In the genomic region with DNA sequence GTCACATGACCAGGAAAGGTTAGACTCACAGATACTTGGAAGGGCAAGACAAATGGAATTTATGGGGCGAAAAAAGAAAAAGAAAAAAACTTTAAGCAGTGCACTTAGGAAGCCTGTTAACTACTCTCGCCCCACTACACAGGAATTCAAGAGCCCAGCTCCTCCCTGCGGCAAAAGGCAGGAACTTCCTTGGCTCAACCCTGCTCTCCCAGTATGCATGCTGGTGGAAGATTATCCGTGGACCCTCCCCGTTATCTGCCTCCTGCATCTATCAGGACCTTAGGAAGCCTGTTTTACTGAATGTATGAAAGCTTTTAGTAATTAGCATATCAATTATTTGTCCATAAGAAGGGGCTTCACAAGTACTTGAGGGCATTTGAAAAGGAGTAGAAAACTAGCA, we compare ENCODE assay signal across 18 cellular contexts. TPM values are rescaled to one million over a fixed set of nuclear protein-coding genes. Genes with fewer than 3 reads are reported as not detected.
DNase-seq lines count a peak whose midpoint lies in the region; TF ChIP-seq lines count a peak whose summit lies in the region.
"Had no signal": no experiment of that assay in that cellular context is flagged by ENCODE, and none has a peak within 500 bp of the region (broad histone marks: within the 10 kb centered on the region; RNA-seq: fewer than 3 reads in every experiment).

No MANE protein-coding gene starts in this region.

- H3K4me1 ChIP-seq in HAP-1, result peaks cover 47% of the 10 kb centered on the region
- no peaks in the 10 kb centered on the region for H3K4me1 ChIP-seq in CD8-positive, alpha-beta memory T cell (ENCODE audit: insufficient read depth, low read length)

- peak; percentile 82 to 92 for DNase-seq in HAP-1 (ENCODE audit: low spot score in 2 of 2)
- DNase-seq in chondrocyte (ENCODE audit: low spot score), result no peak
- DNase-seq in islet precursor cell, result peak; percentile 89
- no peak for DNase-seq in retinal pigment epithelial cell (ENCODE audit: low read depth)
- DNase-seq in CD8-positive, alpha-beta memory T cell, result no peak
- DNase-seq in NCI-H1092 (lab: John Stamatoyannopoulos, UW), result no peak
- no peak for DNase-seq in SKM-1 treated with dmso at 0.1 percent for 144 hours (lab: John Stamatoyannopoulos, UW; ENCODE audit: unreplicated experiment)
- DNase-seq: activated CD4-positive, alpha-beta memory T cell treated with anti-CD3 and anti-CD28 coated beads, Interleukin-2, amount 10 ng/mL, durations not matched to agents 7 days and 5 days; activated naive CD8-positive, alpha-beta T cell treated with anti-CD3 and anti-CD28 coated beads, Interleukin-2, amount 10 ng/mL, durations not matched to agents 7 days and 5 days; activated T-cell treated with anti-CD3 and anti-CD28 coated beads, Interleukin-2, amount 50 U/mL, for 72 hours; cerebellar nuclear complex; DMS79; NCI-H1694; NCI-H510A treated with DMSO at 0.1 percent for 48 hours; SW 1271 had no signal

- in situ Hi-C loops in HAP-1 (cut with MboI; ENCODE audit: low sequenced_read_pairs), result no loop called here

- H3K36me3 ChIP-seq in HAP-1 (replicated peaks), result no peaks in the 10 kb centered on the region
- H3K36me3 ChIP-seq in CD8-positive, alpha-beta memory T cell (ENCODE audit: insufficient read depth, low read length), result no peaks in the 10 kb centered on the region

- no peaks in the 10 kb centered on the region for H3K27me3 ChIP-seq in HAP-1 (ENCODE audit: low read depth)
- H3K27me3 ChIP-seq in CD8-positive, alpha-beta memory T cell (ENCODE audit: insufficient read depth, low read length, poor library complexity, severe bottlenecking), result no peaks in the 10 kb centered on the region

- TF ChIP-seq CTCF in chondrocyte (IDR thresholded peaks at IDR 0.05) (peak; percentile 43), retinal pigment epithelial cell (conservative IDR thresholded peaks at IDR 0.05; ENCODE audit: low read depth, low read length) (peak; percentile 43)

- no peaks in the 10 kb centered on the region for H3K27me3 Mint-ChIP-seq in chondrocyte (ENCODE audit: low read depth)
- H3K27me3 Mint-ChIP-seq in CD8-positive, alpha-beta memory T cell, result peaks cover 0 to 5% of the 10 kb centered on the region in 2 donors
- H3K27me3 Mint-ChIP-seq: activated CD4-positive, alpha-beta memory T cell treated with anti-CD3 and anti-CD28 coated beads, Interleukin-2, amount 10 ng/mL, durations not matched to agents 7 days and 5 days; activated naive CD8-positive, alpha-beta T cell treated with anti-CD3 and anti-CD28 coated beads, Interleukin-2, amount 10 ng/mL, durations not matched to agents 7 days and 5 days had no signal

- no peaks in the 10 kb centered on the region for H3K36me3 Mint-ChIP-seq in chondrocyte (ENCODE audit: low read depth)
- peaks cover 0 to 2% (median 0%) of the 10 kb centered on the region in 3 donors for H3K36me3 Mint-ChIP-seq in CD8-positive, alpha-beta memory T cell
- H3K36me3 Mint-ChIP-seq: CD14-positive monocyte had no signal

- H3K4me3 ChIP-seq in HAP-1 (no peak overlapping the region), retinal pigment epithelial cell (ENCODE audit: low read length) (no peak overlapping the region)
- H3K4me3 ChIP-seq in CD8-positive, alpha-beta memory T cell (ENCODE audit: low read length), result no peak overlapping the region

- no peaks in the 10 kb centered on the region for H3K4me1 Mint-ChIP-seq in chondrocyte (ENCODE audit: low read depth)
- H3K4me1 Mint-ChIP-seq in CD8-positive, alpha-beta memory T cell, result peaks cover 0 to 5% (median 2%) of the 10 kb centered on the region in 3 donors
- H3K4me1 Mint-ChIP-seq: activated CD4-positive, alpha-beta memory T cell treated with anti-CD3 and anti-CD28 coated beads, Interleukin-2, amount 10 ng/mL, durations not matched to agents 7 days and 5 days; activated naive CD8-positive, alpha-beta T cell treated with anti-CD3 and anti-CD28 coated beads, Interleukin-2, amount 10 ng/mL, durations not matched to agents 7 days and 5 days; CD14-positive monocyte had no signal

- no peak overlapping the region for H3K27ac ChIP-seq in CD8-positive, alpha-beta memory T cell (ENCODE audit: low read depth, low read length)

- POLR2A ChIA-PET in CD8-positive, alpha-beta memory T cell (lab: Charles Lee), result no interaction called here

- CTCF ChIA-PET in CD8-positive, alpha-beta memory T cell (lab: Charles Lee), result no interaction called here

- H3K9me3 ChIP-seq in HAP-1, result no peaks in the 10 kb centered on the region
- no peaks in the 10 kb centered on the region for H3K9me3 ChIP-seq in CD8-positive, alpha-beta memory T cell (ENCODE audit: low read length)

- no peak overlapping the region for H3K4me3 Mint-ChIP-seq in chondrocyte (ENCODE audit: unreplicated experiment)
- H3K4me3 Mint-ChIP-seq in CD8-positive, alpha-beta memory T cell, result no peak overlapping the region
- H3K4me3 Mint-ChIP-seq: activated CD4-positive, alpha-beta memory T cell treated with anti-CD3 and anti-CD28 coated beads, Interleukin-2, amount 10 ng/mL, durations not matched to agents 7 days and 5 days; activated naive CD8-positive, alpha-beta T cell treated with anti-CD3 and anti-CD28 coated beads, Interleukin-2, amount 10 ng/mL, durations not matched to agents 7 days and 5 days; activated T-cell treated with anti-CD3 and anti-CD28 coated beads, Interleukin-2, amount 50 U/mL, for 72 hours; CD14-positive monocyte had no signal

- H3K27ac Mint-ChIP-seq in chondrocyte (ENCODE audit: unreplicated experiment), result no peak overlapping the region
- H3K27ac Mint-ChIP-seq in CD8-positive, alpha-beta memory T cell, result no peak overlapping the region
- H3K27ac Mint-ChIP-seq: activated CD4-positive, alpha-beta memory T cell treated with anti-CD3 and anti-CD28 coated beads, Interleukin-2, amount 10 ng/mL, durations not matched to agents 7 days and 5 days; activated naive CD8-positive, alpha-beta T cell treated with anti-CD3 and anti-CD28 coated beads, Interleukin-2, amount 10 ng/mL, durations not matched to agents 7 days and 5 days; activated T-cell treated with anti-CD3 and anti-CD28 coated beads, Interleukin-2, amount 50 U/mL, for 72 hours had no signal

- no peaks in the 10 kb centered on the region for H3K9me3 Mint-ChIP-seq in chondrocyte (ENCODE audit: low read depth)
- H3K9me3 Mint-ChIP-seq in CD8-positive, alpha-beta memory T cell, result no peaks in the 10 kb centered on the region
- H3K9me3 Mint-ChIP-seq: activated CD4-positive, alpha-beta memory T cell treated with anti-CD3 and anti-CD28 coated beads, Interleukin-2, amount 10 ng/mL, durations not matched to agents 7 days and 5 days; activated naive CD8-positive, alpha-beta T cell treated with anti-CD3 and anti-CD28 coated beads, Interleukin-2, amount 10 ng/mL, durations not matched to agents 7 days and 5 days; activated T-cell treated with anti-CD3 and anti-CD28 coated beads, Interleukin-2, amount 50 U/mL, for 72 hours had no signal

RNA-seq across cellular contexts. Expression of a gene that starts 40.1 kb away (rescaled TPM):
- 0.12 to 0.34 TPM (median 0.28 TPM) in 3 replicates for total RNA-seq in chondrocyte
- under 1 TPM; 0.18 to 0.58 TPM for total RNA-seq in CD8-positive, alpha-beta memory T cell
- not detected for polyA plus RNA-seq in CD8-positive, alpha-beta memory T cell
- total RNA-seq: LHCN-M2, myocyte had no signal

Comparison
In these comparisons a context has a peak if more than half of its experiments do, and no peak if none do; other contexts are left out.
1. DNase-seq: peak in HAP-1 (2 of 2) and islet precursor cell (single experiment); none in chondrocyte (single experiment), retinal pigment epithelial cell (single experiment), CD8-positive, alpha-beta memory T cell (0 of 5), NCI-H1092 (single experiment) and SKM-1 treated with dmso at 0.1 percent for 144 hours (single experiment).